In genomic region chr5:140795259-140795641, GRCh38 we compare ENCODE assay signal across 11 cellular contexts. TPM values are rescaled to one million over a fixed set of nuclear protein-coding genes. Genes with fewer than 3 reads are reported as not detected.
DNase-seq lines count a peak whose midpoint lies in the region; ATAC-seq and TF ChIP-seq lines count a peak whose summit lies in the region.
"Had no signal": no experiment of that assay in that cellular context is flagged by ENCODE, and none has a peak within 500 bp of the region (broad histone marks: within the 10 kb centered on the region; RNA-seq: fewer than 3 reads in every experiment).

No MANE protein-coding gene starts in this region.

- no peaks in the 10 kb centered on the region for H4K20me1 ChIP-seq in smooth muscle cell (ENCODE audit: low read depth)

- H3K36me3 ChIP-seq in smooth muscle cell (ENCODE audit: low read depth): peaks cover 4% of the 10 kb centered on the region
- H3K36me3 ChIP-seq: uterus had no signal

- no peaks in the 10 kb centered on the region for H3F3A ChIP-seq in smooth muscle cell (ENCODE audit: low read depth)

- H3K4me3 ChIP-seq in smooth muscle cell: peak overlapping the region; percentile 66
- H3K4me3 ChIP-seq: GM12878 had no signal

- no peak overlapping the region for H3K9ac ChIP-seq in smooth muscle cell (ENCODE audit: low read depth)

- DNase-seq in NCI-H748 treated with DMSO at 0.1 percent for 48 hours (lab: John Stamatoyannopoulos, UW) (peak; percentile 91), globus pallidus (ENCODE audit: low spot score) (peak; percentile 33), smooth muscle cell (lab: John Stamatoyannopoulos, UW; ENCODE audit: unreplicated experiment) (no peak)
- DNase-seq in activated effector memory CD4-positive, alpha-beta T cell treated with anti-CD3 and anti-CD28 coated beads, Interleukin-2, amount 50 U/mL, for 16 hours: no peak
- DNase-seq: effector CD4-positive, alpha-beta T cell; uterus had no signal

- no peak for ATAC-seq in GM18861 (IDR thresholded peaks at IDR 0.05; ENCODE audit: unreplicated experiment)
- ATAC-seq in GM21786 (IDR thresholded peaks at IDR 0.05; ENCODE audit: unreplicated experiment): no peak
- ATAC-seq: GM12878, Panc1 had no signal

- no peaks in the 10 kb centered on the region for H3K4me1 ChIP-seq in smooth muscle cell (ENCODE audit: low read depth)
- H3K4me1 ChIP-seq: uterus had no signal

- no peaks in the 10 kb centered on the region for H3K79me2 ChIP-seq in smooth muscle cell (ENCODE audit: low read depth)

- TF ChIP-seq CTCF in GM12874 (IDR thresholded peaks at IDR 0.05; ENCODE audit: insufficient read depth, low read depth, low read length) (peak; percentile 14; the same call in 1 of the 2 replicates), smooth muscle cell (IDR thresholded peaks at IDR 0.05; ENCODE audit: borderline replicate concordance, insufficient read depth, poor library complexity, severe bottlenecking) (peak; percentile 39)

- peak overlapping the region; percentile 95 for H2AFZ ChIP-seq in smooth muscle cell (ENCODE audit: low read depth)

- H3K9me3 ChIP-seq in smooth muscle cell (replicated peaks; ENCODE audit: low read depth): peaks cover 7% of the 10 kb centered on the region

- no peak overlapping the region for H3K27ac ChIP-seq in smooth muscle cell (ENCODE audit: low read depth)

- H3K4me2 ChIP-seq in smooth muscle cell: peak overlapping the region; percentile 83

- no peaks in the 10 kb centered on the region for H3K27me3 ChIP-seq in smooth muscle cell (ENCODE audit: low read depth)
- H3K27me3 ChIP-seq: uterus had no signal

- 24% methylated on average over 15 of the region's 15 CpGs for WGBS in smooth muscle cell (ENCODE audit: low lambda C conversion rate)

RNA-seq across cellular contexts. Expression of gene PCDHA2, which starts 0.6 kb away (rescaled TPM):
- total RNA-seq in smooth muscle cell: 3.0 and 4.7 TPM in 2 replicates
- 2.5 and 2.7 TPM in 2 replicates for polyA plus RNA-seq in smooth muscle cell

RNA-seq across cellular contexts. Expression of gene PCDHA3, which starts 5.6 kb away (rescaled TPM):
- total RNA-seq in smooth muscle cell: 3.2 and 3.9 TPM in 2 replicates
- polyA plus RNA-seq in smooth muscle cell: 0.47 and 0.89 TPM in 2 replicates
- total RNA-seq: GM12878 had no signal

RNA-seq across cellular contexts. Expression of gene PCDHA1, which starts 9.3 kb away (rescaled TPM):
- 0.04 TPM in 1 of 2 replicates, not detected in the other for total RNA-seq in smooth muscle cell
- not detected in 2 replicates for polyA plus RNA-seq in smooth muscle cell
- total RNA-seq: GM12878 had no signal

RNA-seq across cellular contexts. Expression of gene PCDHA4, which starts 11.6 kb away (rescaled TPM):
- total RNA-seq in smooth muscle cell: 7.1 and 10.8 TPM in 2 replicates
- polyA plus RNA-seq in smooth muscle cell: 4.1 and 5.0 TPM in 2 replicates
- total RNA-seq: GM12878 had no signal
- polyA plus RNA-seq: GM12878 had no signal

RNA-seq across cellular contexts. Expression of gene PCDHA5, which starts 26.2 kb away (rescaled TPM):
- 0.31 and 1.7 TPM in 2 replicates for total RNA-seq in smooth muscle cell
- polyA plus RNA-seq in smooth muscle cell: 0.05 and 0.14 TPM in 2 replicates
- polyA plus RNA-seq: GM12878 had no signal

Comparison
In these comparisons a context has a peak if more than half of its experiments do, and no peak if none do; other contexts are left out.
1. DNase-seq: peak in NCI-H748 treated with DMSO at 0.1 percent for 48 hours (single experiment) and globus pallidus (single experiment); none in smooth muscle cell (single experiment) and activated effector memory CD4-positive, alpha-beta T cell treated with anti-CD3 and anti-CD28 coated beads, Interleukin-2, amount 50 U/mL, for 16 hours (single experiment).